Comparison of ENCODE assay signal across 1 cellular context in genomic region chr2:42065753-42066152, GRCh38. TPM values are rescaled to one million over a fixed set of nuclear protein-coding genes. Genes with fewer than 3 reads are reported as not detected.
"Had no signal": no experiment of that assay in that cellular context is flagged by ENCODE, and none has a peak within 500 bp of the region (broad histone marks: within the 10 kb centered on the region; RNA-seq: fewer than 3 reads in every experiment).

No MANE protein-coding gene starts in this region.

RNA-seq across cellular contexts. Expression of gene PKDCC, which starts 17.9 kb away (rescaled TPM):
- total RNA-seq: HFFc6 had no signal
